Comparison of ENCODE assay signal across 6 cellular contexts in the genomic region with DNA sequence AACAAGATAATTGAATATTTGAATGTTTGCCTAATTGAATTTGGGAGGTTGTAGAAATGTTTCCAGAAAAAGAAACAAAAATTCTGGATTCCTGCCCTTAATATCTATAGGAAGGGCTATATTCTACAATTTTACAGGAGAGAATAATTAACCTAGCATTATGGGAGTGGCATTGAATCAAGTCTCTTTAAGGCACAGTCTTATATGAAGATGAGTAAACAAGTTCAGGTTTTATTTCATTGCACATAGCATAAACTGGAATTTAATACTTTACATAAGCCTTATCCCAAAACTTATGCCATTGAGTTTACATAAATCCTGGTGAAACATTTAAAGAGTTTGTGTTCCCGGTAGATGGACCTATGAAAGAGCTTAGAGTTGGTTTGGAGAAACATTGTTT.
"Had no signal": no experiment of that assay in that cellular context is flagged by ENCODE, and none has a peak within 500 bp of the region (broad histone marks: within the 10 kb centered on the region; RNA-seq: fewer than 3 reads in every experiment).

No MANE protein-coding gene starts in this region.

- H3K9ac ChIP-seq: GM23248 had no signal

- FAIRE-seq: HTR-8/SVneo had no signal

- DNase-seq: GM23248, GOT3, H9, HCEC 1CT, IMR-90 had no signal

- H2AFZ ChIP-seq: GM23248 had no signal

- H3K27ac ChIP-seq: GM23248 had no signal

- H3K4me3 ChIP-seq: GM23248 had no signal
